ENCODE assay signal across 6 cellular contexts in the genomic region with DNA sequence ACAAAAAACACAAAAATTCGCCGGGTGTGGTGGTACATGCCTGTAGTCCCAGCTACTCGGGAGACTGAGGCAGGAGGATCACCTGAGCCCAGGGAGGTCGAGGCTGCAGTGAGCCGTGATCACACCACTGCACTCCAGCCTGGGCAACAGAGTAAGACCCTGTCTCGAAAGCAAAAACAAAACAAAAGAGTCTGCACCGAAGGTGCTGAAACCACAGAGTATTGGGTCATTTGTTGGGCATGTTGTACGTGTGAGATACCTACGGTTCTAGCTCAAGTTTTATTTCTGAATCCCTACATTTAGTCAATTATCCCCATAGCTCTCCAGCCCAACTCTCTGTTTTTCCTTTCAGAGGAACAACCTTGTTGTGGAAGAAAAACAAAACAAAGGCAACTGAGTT.
DNase-seq lines count a peak whose midpoint lies in the region; ATAC-seq and TF ChIP-seq lines count a peak whose summit lies in the region.
"Not testable (repeated sequence)": the region's sequence is repeated elsewhere in the genome, so short reads cannot be mapped to it uniquely, and the experiment has no call there.

No MANE protein-coding gene starts in this region.

- not testable (repeated sequence) for H3K27me3 ChIP-seq in PC-3 (ENCODE audit: low read length); endodermal cell (ENCODE audit: control insufficient read depth, insufficient read depth, low read length, poor library complexity, severe bottlenecking)

- H3K79me2 ChIP-seq in PC-3 (ENCODE audit: low read length) = not testable (repeated sequence)

- H3K36me3 ChIP-seq in PC-3 (ENCODE audit: low read depth, low read length) = not testable (repeated sequence)
- peaks cover 66% of the 10 kb centered on the region for H3K36me3 ChIP-seq in endodermal cell (ENCODE audit: control insufficient read depth, insufficient read depth, low read length)

- peaks cover 17% of the 10 kb centered on the region for H3K36me3 Mint-ChIP-seq in T-helper 17 cell (ENCODE audit: low read depth)
- not testable (repeated sequence) for H3K36me3 Mint-ChIP-seq in WTC11
- H3K36me3 Mint-ChIP-seq in endodermal cell (ENCODE audit: low read depth) = peaks cover 49% of the 10 kb centered on the region
- H3K36me3 Mint-ChIP-seq in natural killer cell treated with Interleukin-12 subunit alpha and Interleukin-12 subunit beta and Interleukin-15 and Interleukin-18, amount 100 ng/mL, for 72 hours = peaks cover 12% of the 10 kb centered on the region
- H3K36me3 Mint-ChIP-seq in stimulated activated naive B cell treated with anti-CD40 and anti-IgM and Interleukin-4, amounts not matched to agents 10 μg/mL and 1 μg/mL and 100 μg/mL, for 72 hours = peaks cover 46 to 81% of the 10 kb centered on the region in 2 donors

- WGBS in endodermal cell (ENCODE audit: insufficient coverage in 1 of 2, insufficient read length in 1 of 2), 2 experiments = 86 to 95% methylated on average over 7 to 9 of the region's 9 CpGs

- not testable (repeated sequence) for BruUV-seq in PC-3 (replicated peaks; lab: Mats Ljungman, UMichigan)

- H3K27me3 Mint-ChIP-seq in T-helper 17 cell; WTC11 (ENCODE audit: low read depth); endodermal cell (ENCODE audit: insufficient read depth); natural killer cell treated with Interleukin-12 subunit alpha and Interleukin-12 subunit beta and Interleukin-15 and Interleukin-18, amount 100 ng/mL, for 72 hours; stimulated activated naive B cell treated with anti-CD40 and anti-IgM and Interleukin-4, amounts not matched to agents 10 μg/mL and 1 μg/mL and 100 μg/mL, for 72 hours: not testable (repeated sequence)

- H2AFZ ChIP-seq in PC-3 (ENCODE audit: low read length) = not testable (repeated sequence)

- H3K9ac ChIP-seq in PC-3 (ENCODE audit: low read length); endodermal cell (ENCODE audit: extremely low read depth, low read length, poor library complexity, severe bottlenecking): not testable (repeated sequence)

- H3K27ac Mint-ChIP-seq in T-helper 17 cell = peak overlapping the region; percentile 32
- H3K27ac Mint-ChIP-seq in WTC11, endodermal cell: not testable (repeated sequence)
- H3K27ac Mint-ChIP-seq in natural killer cell treated with Interleukin-12 subunit alpha and Interleukin-12 subunit beta and Interleukin-15 and Interleukin-18, amount 100 ng/mL, for 72 hours = peak overlapping the region in 1 of 2 donors; percentile 58
- peak overlapping the region; percentile 5 for H3K27ac Mint-ChIP-seq in stimulated activated naive B cell treated with anti-CD40 and anti-IgM and Interleukin-4, amounts not matched to agents 10 μg/mL and 1 μg/mL and 100 μg/mL, for 72 hours

- not testable (repeated sequence) for H3K4me1 Mint-ChIP-seq in T-helper 17 cell; WTC11; endodermal cell; stimulated activated naive B cell treated with anti-CD40 and anti-IgM and Interleukin-4, amounts not matched to agents 10 μg/mL and 1 μg/mL and 100 μg/mL, for 72 hours
- H3K4me1 Mint-ChIP-seq in natural killer cell treated with Interleukin-12 subunit alpha and Interleukin-12 subunit beta and Interleukin-15 and Interleukin-18, amount 100 ng/mL, for 72 hours (ENCODE audit: low read depth in 2 of 2) = peaks cover 11 to 15% of the 10 kb centered on the region in 2 donors

- H3K4me1 ChIP-seq in PC-3 (ENCODE audit: insufficient read depth, low read length) = peaks cover 12% of the 10 kb centered on the region; the same call in 1 of the 2 replicates
- not testable (repeated sequence) for H3K4me1 ChIP-seq in endodermal cell (ENCODE audit: control insufficient read depth, insufficient read depth, low read length)

- not testable (repeated sequence) for H3K9me3 Mint-ChIP-seq in WTC11; endodermal cell; natural killer cell treated with Interleukin-12 subunit alpha and Interleukin-12 subunit beta and Interleukin-15 and Interleukin-18, amount 100 ng/mL, for 72 hours; stimulated activated naive B cell treated with anti-CD40 and anti-IgM and Interleukin-4, amounts not matched to agents 10 μg/mL and 1 μg/mL and 100 μg/mL, for 72 hours

- not testable (repeated sequence) for H3K9me2 ChIP-seq in PC-3 (replicated peaks; ENCODE audit: low read length)

- not testable (repeated sequence) for DNase-seq in PC-3; T-helper 17 cell; WTC11 (ENCODE audit: low spot score); natural killer cell treated with Interleukin-12 subunit alpha and Interleukin-12 subunit beta and Interleukin-15 and Interleukin-18, amount 100 ng/mL, for 72 hours (ENCODE audit: low spot score); stimulated activated naive B cell treated with anti-CD40 and anti-IgM and Interleukin-4, amounts not matched to agents 10 μg/mL and 1 μg/mL and 100 μg/mL, for 72 hours
- peak; percentile 13 for DNase-seq in endodermal cell

- CTCF ChIA-PET in PC-3 (lab: Charles Lee); WTC11 (lab: Charles Lee): not testable (repeated sequence)

- H3K4me3 ChIP-seq in PC-3 (ENCODE audit: low read length); endodermal cell (ENCODE audit: low read length): not testable (repeated sequence)

- H3K9me3 ChIP-seq in PC-3 (ENCODE audit: low read length); T-helper 17 cell (ENCODE audit: control insufficient read depth, low read length, poor library complexity, severe bottlenecking); endodermal cell (ENCODE audit: control insufficient read depth, low read length): not testable (repeated sequence)

- POLR2A ChIA-PET in PC-3 (lab: Charles Lee; ENCODE audit: unreplicated experiment); WTC11 (lab: Charles Lee): not testable (repeated sequence)

- not testable (repeated sequence) for H3F3A ChIP-seq in PC-3 (ENCODE audit: low read length, unreplicated experiment)

- H3K4me2 ChIP-seq in PC-3 (ENCODE audit: low read length) = not testable (repeated sequence)

- not testable (repeated sequence) for H3K4me3 Mint-ChIP-seq in T-helper 17 cell; WTC11; endodermal cell; natural killer cell treated with Interleukin-12 subunit alpha and Interleukin-12 subunit beta and Interleukin-15 and Interleukin-18, amount 100 ng/mL, for 72 hours; stimulated activated naive B cell treated with anti-CD40 and anti-IgM and Interleukin-4, amounts not matched to agents 10 μg/mL and 1 μg/mL and 100 μg/mL, for 72 hours

- TF ChIP-seq CTCF in PC-3 (conservative IDR thresholded peaks at IDR 0.05; ENCODE audit: low read depth, low read length); WTC11 (IDR thresholded peaks at IDR 0.05); endodermal cell (conservative IDR thresholded peaks at IDR 0.05): not testable (repeated sequence)

- H3K27ac ChIP-seq in PC-3 (ENCODE audit: low read length) = peak overlapping the region; percentile 51
- H3K27ac ChIP-seq in endodermal cell (ENCODE audit: low read depth, low read length) = not testable (repeated sequence)

- H4K20me1 ChIP-seq in PC-3 (ENCODE audit: low read length) = not testable (repeated sequence)

- ATAC-seq in PC-3; T-helper 17 cell; WTC11; stimulated activated naive B cell treated with anti-CD40 and anti-IgM and Interleukin-4, amounts not matched to agents 10 μg/mL and 1 μg/mL and 100 μg/mL, for 72 hours (replicated peaks): not testable (repeated sequence)
- peak; percentile 62 to 82 for ATAC-seq in natural killer cell treated with Interleukin-12 subunit alpha and Interleukin-12 subunit beta and Interleukin-15 and Interleukin-18, amount 100 ng/mL, for 72 hours

- intact Hi-C loops in PC-3 (cut with micrococcal nuclease) = loop anchor here (5.0 kb wide), 1 partner anchor 69 kb away; no protein-coding TSS in a partner anchor

TF ChIP-seq in WTC11, 78 proteins besides CTCF, POLR2A, EP300 and RAD21:
- TF ChIP-seq ZNF121 (CRISPR knock-in tag; IDR thresholded peaks at IDR 0.05) = peak; percentile 69; the same call in 1 of the 2 replicates
